In the genomic region with DNA sequence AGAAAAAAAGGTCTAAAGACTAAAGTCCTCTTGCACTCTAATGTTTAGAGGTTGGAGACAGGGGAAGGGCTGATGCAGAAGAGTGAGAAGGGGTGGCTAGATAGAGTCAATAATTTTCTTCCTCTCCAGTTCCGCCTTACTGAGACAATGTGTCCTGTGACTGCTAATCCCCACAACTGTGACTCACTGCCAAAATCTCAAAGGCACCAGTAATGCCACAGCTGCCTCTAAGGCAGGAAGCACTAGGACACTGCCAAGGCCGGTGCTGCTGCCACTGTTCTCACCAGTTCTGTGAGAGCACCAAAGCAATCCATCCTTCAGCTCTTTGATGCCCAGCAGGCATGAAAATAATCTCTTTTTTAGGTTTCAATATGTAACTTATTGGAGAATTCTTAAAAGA, we compare ENCODE assay signal across 20 cellular contexts.
"Had no signal": no experiment of that assay in that cellular context is flagged by ENCODE, and none has a peak within 500 bp of the region (broad histone marks: within the 10 kb centered on the region; RNA-seq: fewer than 3 reads in every experiment).

No MANE protein-coding gene starts in this region.

- H3K36me3 ChIP-seq: cardiac muscle cell, esophagus muscularis mucosa, right atrium auricular region, thyroid gland had no signal

- H3K27ac Mint-ChIP-seq: activated naive CD8-positive, alpha-beta T cell; activated T-helper 1 cell treated with anti-CD3 and anti-CD28 coated beads, Interleukin-12 subunit alpha, Interleukin-12 subunit beta, Interleukin-2, Interleukin-4 antibody, amounts not matched to agents 30 ng/mL and 10 ng/mL and 1 ng/mL, durations not matched to agents 14 hours and 24 hours and 36 hours; nephron; progenitor cell of endocrine pancreas had no signal

- H3K9me3 ChIP-seq: esophagus muscularis mucosa, right atrium auricular region, thyroid gland had no signal

- H3K4me3 ChIP-seq: cardiac muscle cell, esophagus muscularis mucosa, hepatocyte, right atrium auricular region, thyroid gland had no signal

- H3K27me3 Mint-ChIP-seq: progenitor cell of endocrine pancreas had no signal

- H2AFZ ChIP-seq: hepatocyte had no signal

- DNase-seq: activated CD4-positive, alpha-beta T cell treated with anti-CD3 and anti-CD28 coated beads, Interleukin-2, amount 50 U/mL, for 48 hours; activated gamma-delta T cell treated with Interleukin-2 at 50 U/mL for 16 hours; activated T-cell treated with anti-CD3 and anti-CD28 coated beads for 4 hours; dermis blood vessel endothelial cell; effector memory CD4-positive, alpha-beta T cell; mesendoderm; stimulated activated CD4-positive, alpha-beta T cell treated with anti-CD3 and anti-CD28 coated beads, Interleukin-2, amount 100 ng/mL, for 24 hours; stimulated activated naive CD4-positive, alpha-beta T cell treated with Interleukin-2 at 50 U/mL for 16 hours; T-helper 1 cell; T-helper 9 cell; thyroid gland had no signal

- H3K4me1 Mint-ChIP-seq: nephron had no signal

- H3K36me3 Mint-ChIP-seq: activated naive CD8-positive, alpha-beta T cell had no signal

- H3K9me3 Mint-ChIP-seq: activated T-helper 1 cell treated with anti-CD3 and anti-CD28 coated beads, Interleukin-12 subunit alpha, Interleukin-12 subunit beta, Interleukin-2, Interleukin-4 antibody, amounts not matched to agents 30 ng/mL and 10 ng/mL and 1 ng/mL, durations not matched to agents 14 hours and 24 hours and 36 hours; nephron had no signal

- H3K4me1 ChIP-seq: esophagus muscularis mucosa, right atrium auricular region, thyroid gland had no signal

- H3K27ac ChIP-seq: cardiac muscle cell, esophagus muscularis mucosa, hepatocyte, right atrium auricular region, thyroid gland, VCaP had no signal

- H3K27me3 ChIP-seq: cardiac muscle cell, esophagus muscularis mucosa, hepatocyte, right atrium auricular region, thyroid gland had no signal

- H3K79me2 ChIP-seq: hepatocyte had no signal

- H3K4me3 Mint-ChIP-seq: activated naive CD8-positive, alpha-beta T cell; activated T-helper 1 cell treated with anti-CD3 and anti-CD28 coated beads, Interleukin-12 subunit alpha, Interleukin-12 subunit beta, Interleukin-2, Interleukin-4 antibody, amounts not matched to agents 30 ng/mL and 10 ng/mL and 1 ng/mL, durations not matched to agents 14 hours and 24 hours and 36 hours; nephron had no signal

- H3K4me2 ChIP-seq: hepatocyte had no signal
